Comparison of ENCODE assay signal across 19 cellular contexts in the genomic region with DNA sequence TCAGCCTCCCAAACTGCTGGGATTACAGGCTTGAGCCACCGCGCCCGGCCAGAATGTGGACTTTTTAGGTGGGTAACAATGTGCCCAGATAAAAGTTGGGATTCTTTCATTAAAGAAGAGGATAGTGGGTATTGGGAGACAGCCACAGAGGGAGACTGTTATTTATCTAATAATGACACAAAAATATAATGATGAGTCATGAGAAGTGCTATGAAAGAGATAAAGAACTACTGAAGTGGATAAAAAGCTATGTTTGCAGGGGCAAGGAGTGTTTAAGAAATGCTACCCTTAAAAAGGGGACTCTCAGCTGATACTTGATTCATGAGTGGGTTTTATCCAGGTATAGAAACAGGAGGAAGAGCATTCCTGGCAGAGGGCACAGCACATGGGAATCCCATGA.
DNase-seq lines count a peak whose midpoint lies in the region; ATAC-seq, FAIRE-seq and TF ChIP-seq lines count a peak whose summit lies in the region.
"Had no signal": no experiment of that assay in that cellular context is flagged by ENCODE, and none has a peak within 500 bp of the region (broad histone marks: within the 10 kb centered on the region; RNA-seq: fewer than 3 reads in every experiment).

No MANE protein-coding gene starts in this region.

- H3K36me3 ChIP-seq in HepG2 (replicated peaks in 1 of 2; ENCODE audit: control insufficient read depth in 1 of 2, insufficient read depth in 2 of 2, low read length in 2 of 2): no peaks in the 10 kb centered on the region
- no peaks in the 10 kb centered on the region for H3K36me3 ChIP-seq in right lobe of liver
- H3K36me3 ChIP-seq in K562 (ENCODE audit: control insufficient read depth, insufficient read depth, low read length): no peaks in the 10 kb centered on the region
- H3K36me3 ChIP-seq in stomach: no peaks in the 10 kb centered on the region
- H3K36me3 ChIP-seq: BLaER1 treated with 17β-estradiol and CSF1 and Interleukin-3, amounts not matched to agents 10 nM and 100 nM had no signal

- ATAC-seq in HepG2 (no peak), right lobe of liver (no peak), K562 (no peak), HG03457 (IDR thresholded peaks at IDR 0.05; ENCODE audit: unreplicated experiment) (no peak)
- ATAC-seq: CD8-positive, alpha-beta T cell; HCT116 had no signal

- no peaks in the 10 kb centered on the region for H4K20me1 ChIP-seq in HepG2 (ENCODE audit: insufficient read depth, low read length)
- no peaks in the 10 kb centered on the region; the same call in 1 of the 2 replicates for H4K20me1 ChIP-seq in K562 (replicated peaks; ENCODE audit: control insufficient read depth, insufficient read depth, low read length)
- H4K20me1 ChIP-seq: BLaER1 treated with 17β-estradiol and CSF1 and Interleukin-3, amounts not matched to agents 10 nM and 100 nM had no signal

- H3K4me1 Mint-ChIP-seq in chondrocyte (ENCODE audit: low read depth): peaks cover 4% of the 10 kb centered on the region
- H3K4me1 Mint-ChIP-seq: B cell had no signal

- peaks cover 11% of the 10 kb centered on the region for H3K27me3 Mint-ChIP-seq in chondrocyte (ENCODE audit: low read depth)

- H2AFZ ChIP-seq in HepG2 (ENCODE audit: low read length) (no peak overlapping the region), K562 (ENCODE audit: low read depth, low read length) (no peak overlapping the region)

- TF ChIP-seq EP300 in HepG2 (IDR thresholded peaks at IDR 0.05; ENCODE audit: low read depth in 2 of 2, low read length in 2 of 2): no peak
- TF ChIP-seq EP300 in HepG2 (CRISPR knock-in tag; IDR thresholded peaks at IDR 0.05; ENCODE audit: borderline replicate concordance): no peak
- TF ChIP-seq EP300 in K562 (IDR thresholded peaks at IDR 0.05; ENCODE audit: low read length): no peak
- TF ChIP-seq EP300 in stomach (IDR thresholded peaks at IDR 0.05): no peak

- H3K4me2 ChIP-seq in HepG2 (ENCODE audit: low read depth, low read length): no peak overlapping the region
- H3K4me2 ChIP-seq in K562 (ENCODE audit: insufficient read depth, low read length): no peak overlapping the region
- H3K4me2 ChIP-seq: BLaER1 treated with 17β-estradiol and CSF1 and Interleukin-3, amounts not matched to agents 10 nM and 100 nM had no signal

- H3K4me3 ChIP-seq in HepG2 (replicated peaks in 1 of 3; ENCODE audit: insufficient read depth in 1 of 3, low read depth in 2 of 3, low read length in 3 of 3) (no peak overlapping the region), right lobe of liver (no peak overlapping the region), K562 (no peak overlapping the region), stomach (no peak overlapping the region)
- H3K4me3 ChIP-seq: BLaER1 treated with 17β-estradiol and CSF1 and Interleukin-3, amounts not matched to agents 10 nM and 100 nM had no signal

- no peak overlapping the region for H3K4me3 Mint-ChIP-seq in chondrocyte (ENCODE audit: unreplicated experiment)
- H3K4me3 Mint-ChIP-seq: B cell; CD8-positive, alpha-beta T cell; HFFc6 had no signal

- no peak for TF ChIP-seq POLR2A in HepG2 (IDR thresholded peaks at IDR 0.05; ENCODE audit: insufficient read depth in 1 of 2, low read depth in 2 of 2, low read length in 2 of 2)
- no peak for TF ChIP-seq POLR2A in right lobe of liver (IDR thresholded peaks at IDR 0.05)
- TF ChIP-seq POLR2A in K562 (conservative IDR thresholded peaks at IDR 0.05): no peak
- no peak for TF ChIP-seq POLR2A in stomach (IDR thresholded peaks at IDR 0.05)

- intact Hi-C loops in HepG2 (cut with micrococcal nuclease; ENCODE audit: unreplicated experiment): no loop called here
- intact Hi-C loops in right lobe of liver (cut with DNase I): no loop called here
- intact Hi-C loops in K562 (cut with micrococcal nuclease): no loop called here
- intact Hi-C loops in stomach (cut with DNase I; ENCODE audit: low total_unique reads): loop anchor here (10.0 kb wide), 1 partner anchor 243 kb away; no protein-coding TSS in a partner anchor

- peaks cover 6% of the 10 kb centered on the region for H3K36me3 Mint-ChIP-seq in chondrocyte (ENCODE audit: low read depth)
- H3K36me3 Mint-ChIP-seq: CD8-positive, alpha-beta T cell had no signal

- in situ Hi-C loops in HepG2 (cut with HindIII; ENCODE audit: extremely low pct_ligation_motif_present, low pct_unique_long_range_greater_than_20kb): no loop called here
- in situ Hi-C loops in K562 (cut with MboI): no loop called here

- H3K27ac Mint-ChIP-seq in chondrocyte (ENCODE audit: unreplicated experiment): no peak overlapping the region
- H3K27ac Mint-ChIP-seq: B cell; CD8-positive, alpha-beta T cell; HFFc6 had no signal

- TF ChIP-seq CTCF in HepG2 (CRISPR knock-in tag; IDR thresholded peaks at IDR 0.05) (no peak), right lobe of liver (IDR thresholded peaks at IDR 0.05) (no peak), K562 (IDR thresholded peaks at IDR 0.05 in 2 of 3, conservative IDR thresholded peaks at IDR 0.05 in 1 of 3; ENCODE audit: insufficient read depth in 2 of 3, low read depth in 1 of 3, low read length in 3 of 3) (no peak), stomach (IDR thresholded peaks at IDR 0.05) (no peak), chondrocyte (IDR thresholded peaks at IDR 0.05) (no peak)

- H3K4me1 ChIP-seq in HepG2 (ENCODE audit: insufficient read depth, low read length) (peaks cover 67% of the 10 kb centered on the region), right lobe of liver (no peaks in the 10 kb centered on the region), K562 (replicated peaks in 1 of 2; ENCODE audit: control insufficient read depth in 2 of 2, insufficient read depth in 2 of 2, low read length in 2 of 2) (peaks cover 0 to 8% of the 10 kb centered on the region in 2 experiments; a peak in 1 of 5 replicates), stomach (peaks cover 0 to 17% (median 2%) of the 10 kb centered on the region in 4 donors)

- no peak overlapping the region for H3K9ac ChIP-seq in HepG2 (ENCODE audit: insufficient read depth, low read depth, low read length)
- H3K9ac ChIP-seq in K562 (ENCODE audit: insufficient read depth in 1 of 2, low read depth in 2 of 2, low read length in 2 of 2): no peak overlapping the region
- H3K9ac ChIP-seq: BLaER1 treated with 17β-estradiol and CSF1 and Interleukin-3, amounts not matched to agents 10 nM and 100 nM had no signal

- H3K9me3 Mint-ChIP-seq in chondrocyte (ENCODE audit: low read depth): no peaks in the 10 kb centered on the region
- H3K9me3 Mint-ChIP-seq: CD8-positive, alpha-beta T cell had no signal

- CTCF ChIA-PET in HepG2 (lab: Yijun Ruan, JAX; ENCODE audit: low intra/inter-chr PET ratio, low total read pairs): no interaction called here
- CTCF ChIA-PET in K562 (lab: Yijun Ruan, JAX; ENCODE audit: low intra/inter-chr PET ratio): no interaction called here

- POLR2A ChIA-PET in HepG2 (lab: Yijun Ruan, JAX): interaction anchor here (0.8 kb wide), 1 partner anchor 143 kb away, joined by 3 read pairs; a partner anchor contains a TSS
- POLR2A ChIA-PET in K562 (lab: Yijun Ruan, JAX): interaction anchor here (0.8 to 1.1 kb wide), 3 partner anchors 11 to 200 kb away, joined by 3 read pairs; no protein-coding TSS in a partner anchor

- H3K79me2 ChIP-seq in HepG2 (ENCODE audit: insufficient read depth, low read length) (no peaks in the 10 kb centered on the region), K562 (ENCODE audit: control insufficient read depth, insufficient read depth, low read length) (no peaks in the 10 kb centered on the region)

- FAIRE-seq in HepG2 (lab: Jason Lieb, UNC): no peak
- no peak for FAIRE-seq in K562 (lab: Jason Lieb, UNC)
- FAIRE-seq: HTR-8/SVneo had no signal

- BruUV-seq in HepG2 (replicated peaks; lab: Mats Ljungman, UMichigan) (no TSS peak), K562 (replicated peaks; lab: Mats Ljungman, UMichigan) (no TSS peak)

- no peaks in the 10 kb centered on the region for H3K9me1 ChIP-seq in K562 (ENCODE audit: control insufficient read depth, insufficient read depth, low read length)

- TF ChIP-seq RAD21 in HepG2 (CRISPR knock-in tag; IDR thresholded peaks at IDR 0.05) (no peak), K562 (CRISPR knock-in tag; conservative IDR thresholded peaks at IDR 0.05 in 1 of 2, IDR thresholded peaks at IDR 0.05 in 1 of 2) (no peak)

- no peak overlapping the region for H3K27ac ChIP-seq in HepG2 (ENCODE audit: extremely low read length, insufficient read depth, low read length)
- H3K27ac ChIP-seq in right lobe of liver: no peak overlapping the region
- H3K27ac ChIP-seq in K562 (ENCODE audit: extremely low read depth, low read depth, low read length): no peak overlapping the region
- H3K27ac ChIP-seq in stomach: peak overlapping the region in 3 of 5 donors; percentile 23 to 61 (median 38)
- H3K27ac ChIP-seq: BLaER1 treated with 17β-estradiol and CSF1 and Interleukin-3, amounts not matched to agents 10 nM and 100 nM had no signal

- 83% methylated on average over 3 of the region's 3 CpGs for WGBS in HepG2 (ENCODE audit: low lambda C conversion rate)
- WGBS in right lobe of liver (ENCODE audit: insufficient coverage, low coverage, low lambda C conversion rate, missing lambda C conversion rate): 81% methylated on average over 3 of the region's 3 CpGs
- WGBS in K562 (ENCODE audit: insufficient coverage, low coverage, missing lambda C conversion rate): 4% methylated on average over 3 of the region's 3 CpGs
- 79 to 100% (median 81%) methylated on average over 3 of the region's 3 CpGs for WGBS in stomach, 5 donors

- no peak for DNase-seq in HepG2 (ENCODE audit: low spot score)
- DNase-seq in right lobe of liver: no peak
- no peak for DNase-seq in K562 (ENCODE audit: extremely low read depth in 1 of 4, low spot score in 3 of 4)
- DNase-seq in stomach: no peak
- no peak for DNase-seq in chondrocyte (ENCODE audit: low spot score)
- no peak for DNase-seq in RKO (ENCODE audit: low spot score)
- DNase-seq: 8988T; Calu3; CD8-positive, alpha-beta T cell; DMS79 treated with DMSO at 0.1 percent for 48 hours; GF-D8; GOT3; H7; HFFc6 had no signal

- no peaks in the 10 kb centered on the region for H3K9me3 ChIP-seq in HepG2 (ENCODE audit: low read length)
- H3K9me3 ChIP-seq in right lobe of liver: no peaks in the 10 kb centered on the region
- peaks cover 7% of the 10 kb centered on the region for H3K9me3 ChIP-seq in K562 (replicated peaks; ENCODE audit: control insufficient read depth, insufficient read depth, low read depth, low read length)
- H3K9me3 ChIP-seq in stomach: peaks cover 0 to 3% (median 0%) of the 10 kb centered on the region in 4 donors

- no peaks in the 10 kb centered on the region for H3K27me3 ChIP-seq in HepG2 (ENCODE audit: control insufficient read depth in 1 of 2, insufficient read depth in 2 of 2, low read length in 2 of 2)
- H3K27me3 ChIP-seq in right lobe of liver: no peaks in the 10 kb centered on the region
- H3K27me3 ChIP-seq in K562 (ENCODE audit: control insufficient read depth in 2 of 2, insufficient read depth in 2 of 2, low read length in 2 of 2): peaks cover 9 to 26% of the 10 kb centered on the region in 2 experiments
- H3K27me3 ChIP-seq in stomach: no peaks in the 10 kb centered on the region
- H3K27me3 ChIP-seq: BLaER1 treated with 17β-estradiol and CSF1 and Interleukin-3, amounts not matched to agents 10 nM and 100 nM had no signal

TF ChIP-seq in HepG2, 621 proteins besides CTCF, POLR2A, EP300 and RAD21 (continues in another document):
- TF ChIP-seq MAFF (IDR thresholded peaks at IDR 0.05; ENCODE audit: low read depth, low read length): peak; percentile 50

TF ChIP-seq in K562, 482 proteins besides CTCF, POLR2A, EP300 and RAD21 (continues in another document):
- no peak for TF ChIP-seq FUS (optimal IDR thresholded peaks at IDR 0.05; ENCODE audit: low read depth, low read length)
- TF ChIP-seq MAFG (tag; conservative IDR thresholded peaks at IDR 0.05): peak; percentile 64

Comparison
In these comparisons a context has a peak if more than half of its experiments do, and no peak if none do; other contexts are left out.
1. H3K27ac ChIP-seq: peak in stomach (3 of 5); none in HepG2 (single experiment), right lobe of liver (0 of 3) and K562 (single experiment).